In the genomic region with DNA sequence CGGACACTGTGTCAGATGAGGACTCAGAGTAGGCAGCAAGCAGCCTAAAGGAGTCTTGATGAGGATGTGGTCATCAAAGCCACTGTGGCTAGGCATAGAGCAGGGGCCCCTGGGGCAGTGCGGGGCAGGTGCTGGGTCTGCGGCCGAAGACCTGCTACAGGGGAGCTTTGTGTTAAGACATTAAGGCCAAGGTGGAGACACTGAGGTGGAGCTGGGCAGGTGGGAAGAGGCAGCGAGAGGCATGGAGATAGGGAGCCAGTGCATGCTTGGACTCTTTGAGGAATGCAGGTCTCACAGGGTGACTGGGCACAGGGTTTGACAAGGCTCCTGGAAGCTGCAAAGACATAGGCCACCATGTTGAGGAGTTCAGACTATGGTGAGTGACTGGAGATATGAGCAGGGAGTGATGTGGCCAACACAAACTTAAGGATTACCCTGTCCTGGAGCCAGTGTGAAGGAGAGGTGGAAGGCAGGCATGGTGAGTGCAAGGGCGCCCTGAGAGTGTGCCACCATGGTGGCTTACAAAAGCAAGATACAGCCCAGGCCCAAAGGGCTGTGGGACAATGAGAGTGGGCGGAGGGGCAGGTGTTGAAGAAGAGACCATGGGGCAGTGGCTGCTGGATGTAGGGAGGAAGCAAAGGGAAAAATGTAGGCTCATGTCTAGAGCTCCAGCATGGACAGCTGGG, we compare ENCODE assay signal across 16 cellular contexts.
DNase-seq lines count a peak whose midpoint lies in the region; ATAC-seq and TF ChIP-seq lines count a peak whose summit lies in the region.
"Had no signal": no experiment of that assay in that cellular context is flagged by ENCODE, and none has a peak within 500 bp of the region (broad histone marks: within the 10 kb centered on the region; RNA-seq: fewer than 3 reads in every experiment).

No MANE protein-coding gene starts in this region.

- H3K4me3 ChIP-seq in DOHH2 (ENCODE audit: low read length) (no peak overlapping the region; the same call in 1 of the 2 replicates), sigmoid colon (no peak overlapping the region)
- H3K4me3 ChIP-seq: Peyer's patch, SJSA1 had no signal

- H3K18ac ChIP-seq in H9 (ENCODE audit: insufficient read length, low read depth, low read length): no peak overlapping the region

- no peaks in the 10 kb centered on the region for H3K9me3 ChIP-seq in DOHH2 (ENCODE audit: control insufficient read depth, insufficient read depth, low read length)
- H3K9me3 ChIP-seq in H9 (ENCODE audit: control insufficient read depth, low read depth, low read length): no peaks in the 10 kb centered on the region
- no peaks in the 10 kb centered on the region for H3K9me3 ChIP-seq in sigmoid colon
- H3K9me3 ChIP-seq: Peyer's patch, SJSA1 had no signal

- H3K4ac ChIP-seq in H9 (ENCODE audit: low read depth, low read length): no peak overlapping the region

- peaks cover 0 to 3% of the 10 kb centered on the region in 2 experiments; a peak in 2 of 5 replicates for H3K9me3 Mint-ChIP-seq in H9

- no peaks in the 10 kb centered on the region; the same call in 1 of the 2 replicates for H3F3A ChIP-seq in DOHH2 (ENCODE audit: control insufficient read depth, insufficient read depth)

- H3K4me3 Mint-ChIP-seq in H9: no peak overlapping the region
- H3K4me3 Mint-ChIP-seq: CD8-positive, alpha-beta memory T cell had no signal

- no peaks in the 10 kb centered on the region for H3K23me2 ChIP-seq in H9 (ENCODE audit: insufficient read length, low read depth, low read length, poor library complexity, severe bottlenecking)

- H4K20me1 ChIP-seq in DOHH2 (ENCODE audit: control insufficient read depth, insufficient read depth, low read depth, low read length) (no peaks in the 10 kb centered on the region), H9 (ENCODE audit: control insufficient read depth, insufficient read depth, insufficient read length) (no peaks in the 10 kb centered on the region)

- DNase-seq in H9: no peak
- peak; percentile 18 for DNase-seq in left lobe of liver (ENCODE audit: low spot score)
- peak; percentile 38 for DNase-seq in sigmoid colon
- no peak for DNase-seq in kidney tubule cell (ENCODE audit: low spot score)
- no peak for DNase-seq in NCI-H1105 (lab: John Stamatoyannopoulos, UW)
- no peak for DNase-seq in NOMO-1 (lab: John Stamatoyannopoulos, UW; ENCODE audit: unreplicated experiment in 2 of 2)
- DNase-seq: ACHN; C1 segment of cervical spinal cord; CD8-positive, alpha-beta memory T cell; NCI-H1105 treated with DMSO at 0.1 percent for 48 hours; NCI-H1694 treated with DMSO at 0.1 percent for 48 hours had no signal

- 0 out of 7 replicates have a peak overlapping the region, but pooled peaks of 1 of the 3 experiments have one; percentile 40 for H3K27ac Mint-ChIP-seq in H9

- no peak for TF ChIP-seq POLR2A in sigmoid colon (IDR thresholded peaks at IDR 0.05)

- H3K27me3 ChIP-seq in DOHH2 (ENCODE audit: control insufficient read depth, low read length) (no peaks in the 10 kb centered on the region), H9 (ENCODE audit: insufficient read depth, low read length) (no peaks in the 10 kb centered on the region), sigmoid colon (no peaks in the 10 kb centered on the region)
- H3K27me3 ChIP-seq: Peyer's patch, SJSA1 had no signal

- WGBS in H9 (ENCODE audit: extremely low coverage, insufficient read length, low lambda C conversion rate): no CpG with 5 or more reads among the region's 7 CpGs
- WGBS in sigmoid colon, 2 donors: 86 to 92% methylated on average over 7 of the region's 7 CpGs

- TF ChIP-seq EP300 in sigmoid colon (IDR thresholded peaks at IDR 0.05): no peak

- no peak overlapping the region for H4K5ac ChIP-seq in H9 (ENCODE audit: insufficient read length, low read depth, low read length)

- H3K79me2 ChIP-seq in DOHH2 (ENCODE audit: control insufficient read depth, low read length) (peaks cover 50% of the 10 kb centered on the region), H9 (ENCODE audit: insufficient read depth, low read length) (no peaks in the 10 kb centered on the region)

- H3K14ac ChIP-seq in H9 (ENCODE audit: insufficient read depth, low read length): peak overlapping the region; percentile 53; the same call in 1 of the 2 replicates

- no peaks in the 10 kb centered on the region for H3K9me2 ChIP-seq in DOHH2 (replicated peaks; ENCODE audit: control insufficient read depth, low read length)

- no peak overlapping the region for H2AFZ ChIP-seq in H9 (ENCODE audit: low read length)

- TF ChIP-seq CTCF in DOHH2 (IDR thresholded peaks at IDR 0.05; ENCODE audit: low read depth, low read length, poor library complexity, severe bottlenecking) (no peak), H9 (conservative IDR thresholded peaks at IDR 0.05) (no peak), sigmoid colon (IDR thresholded peaks at IDR 0.05) (no peak)

- H2BK12ac ChIP-seq in H9 (ENCODE audit: insufficient read length, low read depth, low read length): no peak overlapping the region

- H2AK5ac ChIP-seq in H9 (ENCODE audit: insufficient read length, low read length): no peak overlapping the region

- no peak overlapping the region for H2BK20ac ChIP-seq in H9 (ENCODE audit: low read depth, low read length, poor library complexity, severe bottlenecking)

- peaks cover 76% of the 10 kb centered on the region for H3K4me1 ChIP-seq in DOHH2 (ENCODE audit: control insufficient read depth, low read length)
- 0 out of 2 replicates have a peak, but pooled peaks cover 1% of the 10 kb centered on the region for H3K4me1 ChIP-seq in H9 (ENCODE audit: insufficient read depth, low read length)
- no peaks in the 10 kb centered on the region for H3K4me1 ChIP-seq in sigmoid colon
- H3K4me1 ChIP-seq: Peyer's patch, SJSA1 had no signal

- H3K79me1 ChIP-seq in H9 (ENCODE audit: insufficient read depth, low read depth, low read length, poor library complexity, severe bottlenecking): no peaks in the 10 kb centered on the region

- H3K27ac ChIP-seq in DOHH2 (ENCODE audit: low read depth, low read length): peak overlapping the region; percentile 74
- no peak overlapping the region for H3K27ac ChIP-seq in H9 (ENCODE audit: insufficient read length, low read depth, low read length)
- H3K27ac ChIP-seq in sigmoid colon: no peak overlapping the region
- H3K27ac ChIP-seq: Peyer's patch, SJSA1 had no signal

- no peak overlapping the region for H2BK120ac ChIP-seq in H9 (ENCODE audit: low read depth, low read length, poor library complexity, severe bottlenecking)

- H2BK15ac ChIP-seq in H9 (ENCODE audit: low read depth, low read length): no peak overlapping the region

- H3K36me3 ChIP-seq in DOHH2 (ENCODE audit: control insufficient read depth, low read length) (peaks cover 24% of the 10 kb centered on the region), sigmoid colon (no peaks in the 10 kb centered on the region)
- H3K36me3 ChIP-seq: Peyer's patch, SJSA1 had no signal

- H2BK5ac ChIP-seq in H9 (ENCODE audit: insufficient read length, low read length): no peak overlapping the region

- intact Hi-C loops in sigmoid colon (cut with DNase I): no loop called here

- no peak overlapping the region for H3T11ph ChIP-seq in H9 (ENCODE audit: low read length)

- no peak overlapping the region for H4K91ac ChIP-seq in H9 (ENCODE audit: insufficient read length, low read depth, low read length)

- H3K36me3 Mint-ChIP-seq in H9 (ENCODE audit: insufficient read depth in 1 of 3, low read depth in 3 of 3): peaks cover 0 to 4% (median 2%) of the 10 kb centered on the region in 3 experiments; a peak in 3 of 7 replicates
- H3K36me3 Mint-ChIP-seq: CD8-positive, alpha-beta memory T cell had no signal

- H4K8ac ChIP-seq in H9 (replicated peaks; ENCODE audit: insufficient read length, low read depth, low read length): no peak overlapping the region

- no peak for ATAC-seq in left lobe of liver
- no peak for ATAC-seq in HG03520 (IDR thresholded peaks at IDR 0.05; ENCODE audit: unreplicated experiment)
- ATAC-seq: HCT116 had no signal

- no peak overlapping the region for H3K56ac ChIP-seq in H9 (ENCODE audit: insufficient read length, low read depth, low read length)

- peaks cover 22 to 23% of the 10 kb centered on the region in 2 experiments for H3K4me1 Mint-ChIP-seq in H9
- H3K4me1 Mint-ChIP-seq: CD8-positive, alpha-beta memory T cell had no signal

- H3K23ac ChIP-seq in H9 (ENCODE audit: insufficient read length, low read depth, low read length): no peak overlapping the region

- no peak overlapping the region for H3K9ac ChIP-seq in H9 (ENCODE audit: extremely low read depth, insufficient read length, low read length)

- H3K4me2 ChIP-seq in DOHH2 (ENCODE audit: low read length) (no peak overlapping the region), H9 (ENCODE audit: insufficient read depth, insufficient read length, low read length) (no peak overlapping the region)

- peaks cover 4% of the 10 kb centered on the region; the same call in 1 of the 2 replicates for H3K27me3 Mint-ChIP-seq in H9 (ENCODE audit: low read depth)

Comparison
In these comparisons a context has a peak if more than half of its experiments do, and no peak if none do; other contexts are left out.
1. DNase-seq: peak in left lobe of liver (single experiment) and sigmoid colon (single experiment); none in H9 (single experiment), kidney tubule cell (single experiment), NCI-H1105 (single experiment) and NOMO-1 (0 of 2).